Comparison of ENCODE assay signal across 1 cellular context in genomic region chr11:104547996-104548661, GRCh38.
TF ChIP-seq lines count a peak whose summit lies in the region.

No MANE protein-coding gene starts in this region.

TF ChIP-seq in GM12878, 131 proteins besides CTCF, POLR2A, EP300 and RAD21 (continued from another document):
- TF ChIP-seq KLF5 (IDR thresholded peaks at IDR 0.05; ENCODE audit: partially characterized antibody) (no peak), TBL1XR1 (IDR thresholded peaks at IDR 0.05; ENCODE audit: low read depth, low read length) (no peak), ZNF24 (IDR thresholded peaks at IDR 0.05) (no peak), CBX5 (IDR thresholded peaks at IDR 0.05; ENCODE audit: low read depth) (no peak), JUNB (IDR thresholded peaks at IDR 0.05) (no peak), PKNOX1 (IDR thresholded peaks at IDR 0.05) (no peak), DPF2 (IDR thresholded peaks at IDR 0.05) (no peak), EZH2 (IDR thresholded peaks at IDR 0.05; ENCODE audit: borderline replicate concordance, control insufficient read depth, low read depth, low read length) (no peak)
